ENCODE assay signal across 19 cellular contexts in the genomic region with DNA sequence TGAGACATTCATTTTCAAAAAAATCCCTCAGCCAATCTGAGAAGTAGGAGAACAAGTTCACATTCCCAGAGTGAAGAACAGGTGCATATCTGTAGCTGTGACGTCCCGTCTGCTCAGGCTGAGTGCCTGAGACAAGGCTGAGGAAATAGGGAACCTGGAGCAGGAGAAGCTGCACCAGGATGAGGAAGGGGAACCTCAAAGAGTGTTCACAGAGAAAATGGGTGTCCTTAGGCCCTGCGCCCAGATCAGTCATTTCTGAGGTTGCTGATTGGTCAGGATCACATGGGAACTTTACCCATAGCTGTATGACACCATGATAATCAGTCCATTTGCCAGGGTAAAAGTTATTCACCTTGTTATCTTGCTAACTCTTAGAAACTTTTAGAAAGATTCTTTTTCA.
DNase-seq lines count a peak whose midpoint lies in the region; ATAC-seq, FAIRE-seq and TF ChIP-seq lines count a peak whose summit lies in the region.
"Had no signal": no experiment of that assay in that cellular context is flagged by ENCODE, and none has a peak within 500 bp of the region (broad histone marks: within the 10 kb centered on the region; RNA-seq: fewer than 3 reads in every experiment).

No MANE protein-coding gene starts in this region.

- no peaks in the 10 kb centered on the region for H3K36me3 Mint-ChIP-seq in dendritic cell treated with granulocyte-macrophage colony-stimulating factor and Interleukin-4, amounts not matched to agents 40 ng/mL and 50 ng/mL, for 4 days (ENCODE audit: low read depth)

- peak; percentile 45 for ATAC-seq in upper lobe of right lung
- ATAC-seq in pancreas = no peak
- ATAC-seq: HepG2 had no signal

- peaks cover 6% of the 10 kb centered on the region for H3K9me3 Mint-ChIP-seq in dendritic cell treated with granulocyte-macrophage colony-stimulating factor and Interleukin-4, amounts not matched to agents 40 ng/mL and 50 ng/mL, for 4 days

- H3K4me3 Mint-ChIP-seq in dendritic cell treated with granulocyte-macrophage colony-stimulating factor and Interleukin-4, amounts not matched to agents 40 ng/mL and 50 ng/mL, for 4 days = no peak overlapping the region
- H3K4me3 Mint-ChIP-seq: B cell had no signal

- peaks cover 3% of the 10 kb centered on the region for H3K27me3 Mint-ChIP-seq in dendritic cell treated with granulocyte-macrophage colony-stimulating factor and Interleukin-4, amounts not matched to agents 40 ng/mL and 50 ng/mL, for 4 days

- 73 to 76% methylated on average over 3 of the region's 3 CpGs for WGBS in pancreas, 2 donors

- H3K4me3 ChIP-seq in upper lobe of right lung = no peak overlapping the region
- no peak overlapping the region for H3K4me3 ChIP-seq in pancreas
- H3K4me3 ChIP-seq: PC-9 had no signal

- DNase-seq in CD1c-positive myeloid dendritic cell (ENCODE audit: extremely low spot score) = peak; percentile 83
- DNase-seq in GM12891 (ENCODE audit: insufficient read length, low spot score) = no peak
- no peak for DNase-seq in upper lobe of right lung
- DNase-seq in pancreas = no peak
- no peak for DNase-seq in NK-92 (lab: John Stamatoyannopoulos, UW; ENCODE audit: unreplicated experiment)
- no peak for DNase-seq in COLO668 (lab: John Stamatoyannopoulos, UW; ENCODE audit: unreplicated experiment)
- DNase-seq: DMS79 treated with DMSO at 0.1 percent for 48 hours, NCI-H1048, NCI-H1436, NCI-H1930, NCI-H2171, NCI-H526, PC-9, SIG-M5 had no signal

- no peak overlapping the region for H3K27ac ChIP-seq in upper lobe of right lung
- no peak overlapping the region for H3K27ac ChIP-seq in pancreas
- H3K27ac ChIP-seq: PC-9, RWPE1 had no signal

- no peaks in the 10 kb centered on the region for H3K36me3 ChIP-seq in upper lobe of right lung
- no peaks in the 10 kb centered on the region for H3K36me3 ChIP-seq in pancreas

- H3K4me1 Mint-ChIP-seq in dendritic cell treated with granulocyte-macrophage colony-stimulating factor and Interleukin-4, amounts not matched to agents 40 ng/mL and 50 ng/mL, for 4 days (ENCODE audit: low read depth) = peaks cover 37% of the 10 kb centered on the region

- H3K27me3 ChIP-seq in upper lobe of right lung (no peaks in the 10 kb centered on the region), pancreas (no peaks in the 10 kb centered on the region)

- intact Hi-C loops in dendritic cell treated with granulocyte-macrophage colony-stimulating factor and Interleukin-4, amounts not matched to agents 40 ng/mL and 50 ng/mL, for 4 days (cut with micrococcal nuclease) = no loop called here
- intact Hi-C loops in upper lobe of right lung (cut with DNase I) = no loop called here
- intact Hi-C loops in pancreas (cut with DNase I) = no loop called here

- peak overlapping the region; percentile 45 for H3K27ac Mint-ChIP-seq in dendritic cell treated with granulocyte-macrophage colony-stimulating factor and Interleukin-4, amounts not matched to agents 40 ng/mL and 50 ng/mL, for 4 days
- H3K27ac Mint-ChIP-seq: B cell had no signal

- TF ChIP-seq POLR2A in GM12891 (IDR thresholded peaks at IDR 0.05; ENCODE audit: low read depth, low read length) = no peak

- TF ChIP-seq CTCF in upper lobe of right lung (IDR thresholded peaks at IDR 0.05) (no peak), pancreas (IDR thresholded peaks at IDR 0.05) (no peak)

- H3K4me1 ChIP-seq in upper lobe of right lung = peaks cover 3% of the 10 kb centered on the region
- H3K4me1 ChIP-seq in pancreas = no peaks in the 10 kb centered on the region

- H3K9me3 ChIP-seq in upper lobe of right lung (no peaks in the 10 kb centered on the region), pancreas (no peaks in the 10 kb centered on the region)

- peak; percentile 28 for FAIRE-seq in GM12891 (lab: Jason Lieb, UNC)
- FAIRE-seq in pancreas (lab: Jason Lieb, UNC) = no peak
- FAIRE-seq: H54, HepG2 had no signal

TF ChIP-seq in GM12891, 5 proteins besides CTCF, POLR2A, EP300 and RAD21:
- TF ChIP-seq PAX5 (IDR thresholded peaks at IDR 0.05; ENCODE audit: insufficient read depth, low read length, severe bottlenecking) (no peak), POU2F2 (IDR thresholded peaks at IDR 0.05; ENCODE audit: low read depth, low read length) (no peak)
